In the genomic region with DNA sequence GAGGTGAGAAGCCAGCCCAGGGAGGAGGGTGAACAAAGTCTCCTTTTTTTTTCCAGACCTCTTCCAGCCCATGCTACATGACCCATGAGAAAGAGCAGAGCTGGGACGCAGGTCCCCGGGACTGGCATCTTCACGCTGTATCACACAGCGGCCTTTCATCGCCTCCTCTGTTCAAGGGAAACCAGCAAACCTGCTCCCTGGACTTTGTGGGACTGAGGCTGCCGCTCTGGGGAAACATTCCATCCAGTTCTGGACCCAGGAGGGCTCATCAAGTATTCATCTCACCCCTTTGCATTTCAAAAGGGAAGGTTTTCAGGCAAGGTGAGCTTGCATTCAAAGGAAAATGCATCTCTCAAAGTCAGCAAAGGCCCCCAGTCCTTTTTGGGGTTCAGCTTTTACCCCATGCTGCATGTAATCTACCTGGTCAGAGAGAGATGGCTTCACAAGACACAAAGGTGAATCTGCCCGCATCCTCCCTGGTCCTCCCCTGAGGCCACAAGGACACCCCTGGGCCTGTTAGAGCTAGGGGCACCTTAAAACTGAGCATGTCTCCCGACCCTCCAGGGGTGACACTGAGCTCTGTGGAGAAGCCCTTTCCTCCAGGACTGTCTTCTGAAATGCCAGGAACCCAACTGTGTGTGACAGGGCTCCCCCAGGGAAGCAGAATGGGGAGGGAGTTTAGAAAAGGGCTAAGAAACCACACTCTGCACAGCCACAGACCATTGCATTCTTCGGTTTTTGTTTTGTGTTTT, we compare ENCODE assay signal across 1 cellular context.
TF ChIP-seq lines count a peak whose summit lies in the region.

No MANE protein-coding gene starts in this region.

TF ChIP-seq in HepG2, 621 proteins besides CTCF, POLR2A, EP300 and RAD21:
- TF ChIP-seq NR2F6 (IDR thresholded peaks at IDR 0.05): no peak
- no peak for TF ChIP-seq NR2F6 (CRISPR knock-in tag; IDR thresholded peaks at IDR 0.05)
- TF ChIP-seq ZNF768 (CRISPR knock-in tag; IDR thresholded peaks at IDR 0.05): 0 out of 2 replicates have a peak, but pooled peaks have one; percentile 20
